Comparison of ENCODE assay signal across 8 cellular contexts in genomic region chr21:27802816-27803475, GRCh38.
DNase-seq lines count a peak whose midpoint lies in the region; TF ChIP-seq lines count a peak whose summit lies in the region.

No MANE protein-coding gene starts in this region.

- no peaks in the 10 kb centered on the region for H4K20me1 ChIP-seq in Loucy (ENCODE audit: insufficient read depth, low read length, poor library complexity, severe bottlenecking)

- H3K9ac ChIP-seq in Loucy (ENCODE audit: low read depth, low read length, poor library complexity, severe bottlenecking), result no peak overlapping the region

- no peaks in the 10 kb centered on the region for H3K9me2 ChIP-seq in Loucy (replicated peaks; ENCODE audit: low read depth, low read length)

- no peaks in the 10 kb centered on the region for H3K27me3 ChIP-seq in Loucy (ENCODE audit: insufficient read depth, low read length, poor library complexity, severe bottlenecking)

- no peaks in the 10 kb centered on the region for H3K36me3 ChIP-seq in Loucy (ENCODE audit: insufficient read depth, low read length)

- H3K4me1 Mint-ChIP-seq in activated naive CD8-positive, alpha-beta T cell treated with anti-CD3 and anti-CD28 coated beads for 36 hours, result no peaks in the 10 kb centered on the region
- no peaks in the 10 kb centered on the region for H3K4me1 Mint-ChIP-seq in type B pancreatic cell (ENCODE audit: unreplicated experiment)

- POLR2A ChIA-PET in AG04449 (lab: Yijun Ruan, JAX), result no interaction called here

- H3K27ac Mint-ChIP-seq in activated naive CD8-positive, alpha-beta T cell treated with anti-CD3 and anti-CD28 coated beads for 36 hours, result no peak overlapping the region
- H3K27ac Mint-ChIP-seq in type B pancreatic cell, result no peak overlapping the region

- no peak overlapping the region for H3K4me2 ChIP-seq in Loucy (ENCODE audit: low read depth, low read length, poor library complexity, severe bottlenecking)

- no peaks in the 10 kb centered on the region for H3K9me3 Mint-ChIP-seq in activated naive CD8-positive, alpha-beta T cell treated with anti-CD3 and anti-CD28 coated beads for 36 hours
- H3K9me3 Mint-ChIP-seq in type B pancreatic cell, result peaks cover 4% of the 10 kb centered on the region

- H2AFZ ChIP-seq in Loucy (ENCODE audit: low read length), result no peak overlapping the region

- no peak overlapping the region for H3K4me3 Mint-ChIP-seq in activated naive CD8-positive, alpha-beta T cell treated with anti-CD3 and anti-CD28 coated beads for 36 hours
- H3K4me3 Mint-ChIP-seq in type B pancreatic cell, result no peak overlapping the region

- no peaks in the 10 kb centered on the region for H3K27me3 Mint-ChIP-seq in activated naive CD8-positive, alpha-beta T cell treated with anti-CD3 and anti-CD28 coated beads for 36 hours
- H3K27me3 Mint-ChIP-seq in type B pancreatic cell, result peaks cover 18% of the 10 kb centered on the region

- DNase-seq in AG04449 (ENCODE audit: low read depth, low spot score) (no peak), GDM1 (lab: John Stamatoyannopoulos, UW) (peak; percentile 7), inferior parietal cortex (ENCODE audit: extremely low spot score) (peak; percentile 75), type B pancreatic cell (ENCODE audit: extremely low spot score, unreplicated experiment) (no peak), cerebellar nuclear complex (lab: John Stamatoyannopoulos, UW) (no peak), cortex of kidney (lab: John Stamatoyannopoulos, UW) (no peak)
- DNase-seq in activated naive CD8-positive, alpha-beta T cell treated with anti-CD3 and anti-CD28 coated beads for 36 hours, result peak; percentile 9

- no peaks in the 10 kb centered on the region for H3K9me3 ChIP-seq in Loucy (ENCODE audit: insufficient read depth, low read depth, low read length)

- no peaks in the 10 kb centered on the region for H3K4me1 ChIP-seq in Loucy (ENCODE audit: insufficient read depth, low read length, poor library complexity, severe bottlenecking)

- no peaks in the 10 kb centered on the region for H3K36me3 Mint-ChIP-seq in activated naive CD8-positive, alpha-beta T cell treated with anti-CD3 and anti-CD28 coated beads for 36 hours
- no peaks in the 10 kb centered on the region for H3K36me3 Mint-ChIP-seq in type B pancreatic cell

- no peaks in the 10 kb centered on the region for H3F3A ChIP-seq in Loucy (ENCODE audit: low read depth)

- CTCF ChIA-PET in AG04449 (lab: Yijun Ruan, JAX), result interaction anchor here (0.6 to 3.5 kb wide), 21 partner anchors 9 to 1034 kb away, joined by 3 to 17 read pairs (median 5); no protein-coding TSS in a partner anchor

- H3K79me2 ChIP-seq in Loucy (ENCODE audit: insufficient read depth, low read length), result no peaks in the 10 kb centered on the region

- TF ChIP-seq CTCF in AG04449 (IDR thresholded peaks at IDR 0.05; ENCODE audit: insufficient read depth, low read length, missing control alignments), result peak; percentile 66
- peak; percentile 66 for TF ChIP-seq CTCF in Loucy (conservative IDR thresholded peaks at IDR 0.05; ENCODE audit: low read length)
- peak; percentile 72 for TF ChIP-seq CTCF in type B pancreatic cell (conservative IDR thresholded peaks at IDR 0.05)

- peak overlapping the region; percentile 21; the same call in 1 of the 2 replicates for H3K4me3 ChIP-seq in AG04449 (ENCODE audit: low read depth, low read length)
- no peak overlapping the region for H3K4me3 ChIP-seq in Loucy (ENCODE audit: low read length, poor library complexity, severe bottlenecking)

Comparison
In these comparisons a context has a peak if more than half of its experiments do, and no peak if none do; other contexts are left out.
1. DNase-seq: peak in GDM1 (single experiment), activated naive CD8-positive, alpha-beta T cell treated with anti-CD3 and anti-CD28 coated beads for 36 hours (single experiment) and inferior parietal cortex (single experiment); none in AG04449 (single experiment), type B pancreatic cell (single experiment), cerebellar nuclear complex (0 of 2) and cortex of kidney (single experiment).
2. Peak in every context shown above with its lines, with median percentiles within 50 percentile points of each other: CTCF ChIP-seq.